Comparison of ENCODE assay signal across 17 cellular contexts in genomic region chr2:72980535-72981217, GRCh38.
DNase-seq lines count a peak whose midpoint lies in the region; ATAC-seq, FAIRE-seq and TF ChIP-seq lines count a peak whose summit lies in the region.
"Had no signal": no experiment of that assay in that cellular context is flagged by ENCODE, and none has a peak within 500 bp of the region (broad histone marks: within the 10 kb centered on the region; RNA-seq: fewer than 3 reads in every experiment).

No MANE protein-coding gene starts in this region.

- H3K4me1 Mint-ChIP-seq in GM23338 = peaks cover 27% of the 10 kb centered on the region
- peaks cover 5% of the 10 kb centered on the region for H3K4me1 Mint-ChIP-seq in T-helper 17 cell

- ATAC-seq in GM23338 (peak; percentile 69), T-helper 17 cell (no peak), HG03095 (IDR thresholded peaks at IDR 0.05; ENCODE audit: unreplicated experiment) (no peak), sciatic nerve (no peak)

- intact Hi-C loops in kidney (cut with DNase I) (no loop called here), sciatic nerve (cut with DNase I) (no loop called here)

- H3K4me3 Mint-ChIP-seq in GM23338 (no peak overlapping the region), T-helper 17 cell (no peak overlapping the region)
- H3K4me3 Mint-ChIP-seq: activated B cell treated with CpG ODN at 0.5 μM for 24 hours, mesothelial cell of epicardium had no signal

- no peaks in the 10 kb centered on the region for H3K27me3 ChIP-seq in GM23338 (ENCODE audit: insufficient read depth)
- H3K27me3 ChIP-seq: SJSA1 had no signal

- no peak overlapping the region for H3K4me3 ChIP-seq in GM23338
- H3K4me3 ChIP-seq in kidney (ENCODE audit: low read length in 2 of 2) = no peak overlapping the region
- H3K4me3 ChIP-seq: A549, K562, SJSA1 had no signal

- H3K9ac ChIP-seq in kidney (ENCODE audit: low read length in 2 of 2) = no peak overlapping the region

- H3K27ac ChIP-seq in GM23338 (ENCODE audit: low read depth) (no peak overlapping the region), kidney (ENCODE audit: low read depth in 2 of 2, low read length in 2 of 2) (peak overlapping the region; percentile 16 to 47)
- H3K27ac ChIP-seq: A549, SJSA1 had no signal

- H3K36me3 ChIP-seq in GM23338 (ENCODE audit: insufficient read depth) (no peaks in the 10 kb centered on the region), kidney (ENCODE audit: control insufficient read depth in 1 of 2, insufficient read depth in 2 of 2, low read length in 2 of 2) (no peaks in the 10 kb centered on the region)
- H3K36me3 ChIP-seq: SJSA1 had no signal

- H3K9me2 ChIP-seq in GM23338 (ENCODE audit: insufficient read depth) = no peaks in the 10 kb centered on the region

- H3F3A ChIP-seq in GM23338 (replicated peaks; ENCODE audit: low read depth) = no peaks in the 10 kb centered on the region

- H3K27ac Mint-ChIP-seq in GM23338 (no peak overlapping the region), T-helper 17 cell (peak overlapping the region; percentile 43)
- H3K27ac Mint-ChIP-seq: activated B cell treated with CpG ODN at 0.5 μM for 24 hours, mesothelial cell of epicardium had no signal

- no peaks in the 10 kb centered on the region for H4K20me1 ChIP-seq in GM23338 (replicated peaks; ENCODE audit: insufficient read depth)

- no peak overlapping the region for H2AFZ ChIP-seq in GM23338

- H3K36me3 Mint-ChIP-seq in GM23338 (ENCODE audit: low read depth) = peaks cover 7% of the 10 kb centered on the region; the same call in 2 of the 3 replicates
- no peaks in the 10 kb centered on the region for H3K36me3 Mint-ChIP-seq in T-helper 17 cell (ENCODE audit: low read depth)
- H3K36me3 Mint-ChIP-seq: mesothelial cell of epicardium had no signal

- H3K27me3 Mint-ChIP-seq in GM23338 (ENCODE audit: insufficient read depth, low read depth, poor library complexity) (peaks cover 11% of the 10 kb centered on the region), T-helper 17 cell (peaks cover 2% of the 10 kb centered on the region)
- H3K27me3 Mint-ChIP-seq: activated B cell treated with CpG ODN at 0.5 μM for 24 hours had no signal

- no peaks in the 10 kb centered on the region for H3K79me2 ChIP-seq in GM23338 (replicated peaks; ENCODE audit: insufficient read depth)

- no peaks in the 10 kb centered on the region for H3K9me3 Mint-ChIP-seq in GM23338
- H3K9me3 Mint-ChIP-seq: activated B cell treated with CpG ODN at 0.5 μM for 24 hours, mesothelial cell of epicardium had no signal

- TF ChIP-seq CTCF in GM23338 (conservative IDR thresholded peaks at IDR 0.05; ENCODE audit: low read depth in 2 of 2) = no peak
- no peak for TF ChIP-seq CTCF in kidney (IDR thresholded peaks at IDR 0.05; ENCODE audit: borderline replicate concordance, extremely low read depth, insufficient read depth)

- no peak overlapping the region for H3K4me2 ChIP-seq in GM23338
- H3K4me2 ChIP-seq: A549 had no signal

- DNase-seq in A172 (ENCODE audit: low spot score) = peak; percentile 83
- no peak for DNase-seq in GM23338 (ENCODE audit: low spot score)
- DNase-seq in T-helper 17 cell = no peak
- DNase-seq in kidney = peak; percentile 17
- no peak for DNase-seq in sciatic nerve (ENCODE audit: low spot score)
- no peak for DNase-seq in superior temporal gyrus (ENCODE audit: extremely low spot score)
- no peak for DNase-seq in DMS153 (lab: John Stamatoyannopoulos, UW)
- DNase-seq: activated B cell treated with CpG ODN at 0.5 μM for 24 hours; activated CD8-positive, alpha-beta memory T cell treated with anti-CD3 and anti-CD28 coated beads, Interleukin-2, amount 50 U/mL, for 48 hours; activated naive CD4-positive, alpha-beta T cell treated with anti-CD3 and anti-CD28 coated beads, Interleukin-2, amount 50 U/mL, for 16 hours; NCI-H1694 treated with DMSO at 0.1 percent for 48 hours; NCI-H526 treated with DMSO at 0.1 percent for 48 hours had no signal

- H3K9me3 ChIP-seq in T-helper 17 cell (ENCODE audit: control insufficient read depth, low read length, poor library complexity, severe bottlenecking) (no peaks in the 10 kb centered on the region), kidney (ENCODE audit: control insufficient read depth in 1 of 2, low read length in 2 of 2) (no peaks in the 10 kb centered on the region)
- H3K9me3 ChIP-seq: A549, SJSA1 had no signal

- no peak for FAIRE-seq in kidney (lab: Jason Lieb, UNC)
- FAIRE-seq: A549 had no signal

- H3K4me1 ChIP-seq in GM23338 (ENCODE audit: insufficient read depth) (peaks cover 14% of the 10 kb centered on the region), kidney (ENCODE audit: control insufficient read depth in 1 of 2, insufficient read depth in 1 of 2, low read depth in 1 of 2, low read length in 2 of 2) (peaks cover 21 to 27% of the 10 kb centered on the region in 2 donors)

TF ChIP-seq in GM23338, 12 proteins besides CTCF, POLR2A, EP300 and RAD21:
- TF ChIP-seq, protein P1, sequence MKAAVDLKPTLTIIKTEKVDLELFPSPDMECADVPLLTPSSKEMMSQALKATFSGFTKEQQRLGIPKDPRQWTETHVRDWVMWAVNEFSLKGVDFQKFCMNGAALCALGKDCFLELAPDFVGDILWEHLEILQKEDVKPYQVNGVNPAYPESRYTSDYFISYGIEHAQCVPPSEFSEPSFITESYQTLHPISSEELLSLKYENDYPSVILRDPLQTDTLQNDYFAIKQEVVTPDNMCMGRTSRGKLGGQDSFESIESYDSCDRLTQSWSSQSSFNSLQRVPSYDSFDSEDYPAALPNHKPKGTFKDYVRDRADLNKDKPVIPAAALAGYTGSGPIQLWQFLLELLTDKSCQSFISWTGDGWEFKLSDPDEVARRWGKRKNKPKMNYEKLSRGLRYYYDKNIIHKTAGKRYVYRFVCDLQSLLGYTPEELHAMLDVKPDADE (IDR thresholded peaks at IDR 0.05) = no peak
- TF ChIP-seq JUNB (IDR thresholded peaks at IDR 0.05; ENCODE audit: unreplicated experiment) = no peak
- TF ChIP-seq STAT1 (IDR thresholded peaks at IDR 0.05; ENCODE audit: unreplicated experiment) = no peak
- no peak for TF ChIP-seq EZH2phosphoT487 (IDR thresholded peaks at IDR 0.05; ENCODE audit: unreplicated experiment)
- TF ChIP-seq, protein P2, sequence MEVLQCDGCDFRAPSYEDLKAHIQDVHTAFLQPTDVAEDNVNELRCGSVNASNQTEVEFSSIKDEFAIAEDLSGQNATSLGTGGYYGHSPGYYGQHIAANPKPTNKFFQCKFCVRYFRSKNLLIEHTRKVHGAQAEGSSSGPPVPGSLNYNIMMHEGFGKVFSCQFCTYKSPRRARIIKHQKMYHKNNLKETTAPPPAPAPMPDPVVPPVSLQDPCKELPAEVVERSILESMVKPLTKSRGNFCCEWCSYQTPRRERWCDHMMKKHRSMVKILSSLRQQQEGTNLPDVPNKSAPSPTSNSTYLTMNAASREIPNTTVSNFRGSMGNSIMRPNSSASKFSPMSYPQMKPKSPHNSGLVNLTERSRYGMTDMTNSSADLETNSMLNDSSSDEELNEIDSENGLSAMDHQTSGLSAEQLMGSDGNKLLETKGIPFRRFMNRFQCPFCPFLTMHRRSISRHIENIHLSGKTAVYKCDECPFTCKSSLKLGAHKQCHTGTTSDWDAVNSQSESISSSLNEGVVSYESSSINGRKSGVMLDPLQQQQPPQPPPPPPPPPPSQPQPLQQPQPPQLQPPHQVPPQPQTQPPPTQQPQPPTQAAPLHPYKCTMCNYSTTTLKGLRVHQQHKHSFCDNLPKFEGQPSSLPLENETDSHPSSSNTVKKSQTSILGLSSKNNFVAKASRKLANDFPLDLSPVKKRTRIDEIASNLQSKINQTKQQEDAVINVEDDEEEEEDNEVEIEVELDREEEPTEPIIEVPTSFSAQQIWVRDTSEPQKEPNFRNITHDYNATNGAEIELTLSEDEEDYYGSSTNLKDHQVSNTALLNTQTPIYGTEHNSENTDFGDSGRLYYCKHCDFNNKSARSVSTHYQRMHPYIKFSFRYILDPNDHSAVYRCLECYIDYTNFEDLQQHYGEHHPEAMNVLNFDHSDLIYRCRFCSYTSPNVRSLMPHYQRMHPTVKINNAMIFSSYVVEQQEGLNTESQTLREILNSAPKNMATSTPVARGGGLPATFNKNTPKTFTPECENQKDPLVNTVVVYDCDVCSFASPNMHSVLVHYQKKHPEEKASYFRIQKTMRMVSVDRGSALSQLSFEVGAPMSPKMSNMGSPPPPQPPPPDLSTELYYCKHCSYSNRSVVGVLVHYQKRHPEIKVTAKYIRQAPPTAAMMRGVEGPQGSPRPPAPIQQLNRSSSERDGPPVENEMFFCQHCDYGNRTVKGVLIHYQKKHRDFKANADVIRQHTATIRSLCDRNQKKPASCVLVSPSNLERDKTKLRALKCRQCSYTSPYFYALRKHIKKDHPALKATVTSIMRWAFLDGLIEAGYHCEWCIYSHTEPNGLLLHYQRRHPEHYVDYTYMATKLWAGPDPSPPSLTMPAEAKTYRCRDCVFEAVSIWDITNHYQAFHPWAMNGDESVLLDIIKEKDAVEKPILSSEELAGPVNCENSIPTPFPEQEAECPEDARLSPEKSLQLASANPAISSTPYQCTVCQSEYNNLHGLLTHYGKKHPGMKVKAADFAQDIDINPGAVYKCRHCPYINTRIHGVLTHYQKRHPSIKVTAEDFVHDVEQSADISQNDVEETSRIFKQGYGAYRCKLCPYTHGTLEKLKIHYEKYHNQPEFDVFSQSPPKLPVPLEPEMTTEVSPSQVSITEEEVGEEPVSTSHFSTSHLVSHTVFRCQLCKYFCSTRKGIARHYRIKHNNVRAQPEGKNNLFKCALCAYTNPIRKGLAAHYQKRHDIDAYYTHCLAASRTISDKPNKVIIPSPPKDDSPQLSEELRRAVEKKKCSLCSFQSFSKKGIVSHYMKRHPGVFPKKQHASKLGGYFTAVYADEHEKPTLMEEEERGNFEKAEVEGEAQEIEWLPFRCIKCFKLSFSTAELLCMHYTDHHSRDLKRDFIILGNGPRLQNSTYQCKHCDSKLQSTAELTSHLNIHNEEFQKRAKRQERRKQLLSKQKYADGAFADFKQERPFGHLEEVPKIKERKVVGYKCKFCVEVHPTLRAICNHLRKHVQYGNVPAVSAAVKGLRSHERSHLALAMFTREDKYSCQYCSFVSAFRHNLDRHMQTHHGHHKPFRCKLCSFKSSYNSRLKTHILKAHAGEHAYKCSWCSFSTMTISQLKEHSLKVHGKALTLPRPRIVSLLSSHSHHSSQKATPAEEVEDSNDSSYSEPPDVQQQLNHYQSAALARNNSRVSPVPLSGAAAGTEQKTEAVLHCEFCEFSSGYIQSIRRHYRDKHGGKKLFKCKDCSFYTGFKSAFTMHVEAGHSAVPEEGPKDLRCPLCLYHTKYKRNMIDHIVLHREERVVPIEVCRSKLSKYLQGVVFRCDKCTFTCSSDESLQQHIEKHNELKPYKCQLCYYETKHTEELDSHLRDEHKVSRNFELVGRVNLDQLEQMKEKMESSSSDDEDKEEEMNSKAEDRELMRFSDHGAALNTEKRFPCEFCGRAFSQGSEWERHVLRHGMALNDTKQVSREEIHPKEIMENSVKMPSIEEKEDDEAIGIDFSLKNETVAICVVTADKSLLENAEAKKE (CRISPR knock-in tag; IDR thresholded peaks at IDR 0.05) = no peak
- TF ChIP-seq EZH2 (IDR thresholded peaks at IDR 0.05; ENCODE audit: low read depth, unreplicated experiment) = no peak

Comparison
In these comparisons a context has a peak if more than half of its experiments do, and no peak if none do; other contexts are left out.
1. DNase-seq: peak in A172 (single experiment) and kidney (single experiment); none in GM23338 (single experiment), T-helper 17 cell (0 of 3), sciatic nerve (single experiment), superior temporal gyrus (single experiment) and DMS153 (single experiment).